In genomic region chr10:33749042-33749441, GRCh38 we compare ENCODE assay signal across 13 cellular contexts.
DNase-seq lines count a peak whose midpoint lies in the region; ATAC-seq and TF ChIP-seq lines count a peak whose summit lies in the region.
"Had no signal": no experiment of that assay in that cellular context is flagged by ENCODE, and none has a peak within 500 bp of the region (broad histone marks: within the 10 kb centered on the region; RNA-seq: fewer than 3 reads in every experiment).

No MANE protein-coding gene starts in this region.

- peak overlapping the region; percentile 74; the same call in 1 of the 2 replicates for H3K27ac ChIP-seq in C4-2B
- H3K27ac ChIP-seq: GM23248 had no signal

- in situ Hi-C loops in astrocyte of the spinal cord (cut with HindIII; ENCODE audit: low sequenced_read_pairs) = no loop called here

- peak; percentile 53 for ATAC-seq in left lobe of liver
- ATAC-seq in activated CD4-positive, CD25-positive, alpha-beta regulatory T cell treated with anti-CD3 and anti-CD28 coated beads, Interleukin-2, amount 50 U/mL, for 24 hours = no peak

- peak; percentile 93 for DNase-seq in LNCaP clone FGC (ENCODE audit: low read depth)
- DNase-seq in astrocyte of the spinal cord (ENCODE audit: low read depth, low spot score) = peak; percentile 2
- DNase-seq in left lobe of liver (ENCODE audit: low spot score) = no peak
- DNase-seq in GM19240 (ENCODE audit: insufficient read length, low spot score) = no peak
- no peak for DNase-seq in CD1c-positive myeloid dendritic cell (ENCODE audit: extremely low spot score)
- DNase-seq: C1 segment of cervical spinal cord, COR-L47, GM23248, NCI-H1048, NCI-H748 treated with DMSO at 0.1 percent for 48 hours, SHP77 treated with DMSO at 0.1 percent for 48 hours had no signal

- TF ChIP-seq CTCF in C4-2B (conservative IDR thresholded peaks at IDR 0.05) = no peak
- no peak for TF ChIP-seq CTCF in LNCaP clone FGC (IDR thresholded peaks at IDR 0.05; ENCODE audit: control insufficient read depth, extremely low read depth, insufficient read depth)
- TF ChIP-seq CTCF in astrocyte of the spinal cord (IDR thresholded peaks at IDR 0.05; ENCODE audit: low read depth, low read length) = no peak

- no peak overlapping the region for H3K4me3 ChIP-seq in LNCaP clone FGC (ENCODE audit: low read depth, low read length)
- H3K4me3 ChIP-seq in astrocyte of the spinal cord (ENCODE audit: low read depth, low read length) = no peak overlapping the region
- H3K4me3 ChIP-seq: GM23248 had no signal

Comparison
In these comparisons a context has a peak if more than half of its experiments do, and no peak if none do; other contexts are left out.
1. DNase-seq: peak in LNCaP clone FGC (single experiment) and astrocyte of the spinal cord (single experiment); none in left lobe of liver (single experiment), GM19240 (single experiment) and CD1c-positive myeloid dendritic cell (single experiment).